8 cellular contexts compared by ENCODE assay signal in the genomic region with DNA sequence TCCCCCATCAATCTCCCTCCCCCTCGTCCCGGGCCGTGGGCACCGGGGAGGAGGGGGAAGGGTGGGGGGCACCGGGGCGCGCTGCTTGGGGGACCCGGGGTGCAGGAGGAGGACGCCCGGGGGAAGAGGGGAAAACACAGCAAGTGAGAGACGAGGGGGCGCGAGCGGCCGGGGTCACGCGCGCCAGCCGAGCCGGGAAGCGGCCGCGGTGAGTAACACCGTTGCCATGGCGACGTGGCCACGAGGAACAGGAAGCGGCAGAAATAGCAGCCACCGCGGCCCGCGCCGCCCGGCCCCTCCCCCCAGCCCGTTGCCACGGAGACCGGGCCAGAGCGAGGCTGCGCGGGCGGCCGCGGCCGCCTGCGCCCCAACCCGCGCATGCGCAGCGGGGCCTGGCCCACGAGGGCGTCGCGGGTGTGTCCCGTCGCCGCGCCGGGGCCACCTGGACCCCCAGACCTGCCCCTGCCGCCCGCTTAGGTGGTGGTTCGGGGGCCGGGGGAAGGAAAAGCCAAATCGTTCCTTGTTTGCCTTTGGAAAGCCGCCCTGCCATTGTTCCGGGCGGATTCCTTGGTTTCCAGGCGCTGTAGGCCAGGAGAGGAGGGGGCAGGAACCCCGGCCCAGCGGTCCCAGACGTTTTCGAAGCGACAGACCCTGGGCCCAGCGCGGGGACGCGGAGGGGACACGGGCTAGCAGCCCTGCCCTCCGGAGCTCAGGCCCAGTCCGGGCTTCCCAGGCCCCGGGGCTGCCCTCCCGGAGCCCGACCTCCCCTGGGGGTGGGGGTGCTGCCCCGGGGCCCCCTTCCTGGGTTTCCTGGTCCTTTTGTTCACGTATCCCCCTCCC.
A peak's percentile ranks its signal among the peaks of the same experiment; 100 is the strongest.
DNase-seq lines count a peak whose midpoint lies in the region; ATAC-seq and TF ChIP-seq lines count a peak whose summit lies in the region.

No MANE protein-coding gene starts in this region.

- TF ChIP-seq CTCF in AG09309 (IDR thresholded peaks at IDR 0.05; ENCODE audit: control insufficient read depth, insufficient read depth, low read depth, low read length, missing control alignments) (no peak), spleen (IDR thresholded peaks at IDR 0.05 in 8 of 11, conservative IDR thresholded peaks at IDR 0.05 in 3 of 11) (peak in 3 of 11 experiments; percentile 16 to 40 (median 27))

- peak; percentile 26 to 79 (median 48) for TF ChIP-seq POLR2A in spleen (IDR thresholded peaks at IDR 0.05)

- intact Hi-C loops in spleen (cut with DNase I; ENCODE audit: low total_unique reads): no loop called here

- H3K4me1 ChIP-seq in spleen: peaks cover 17 to 50% (median 33%) of the 10 kb centered on the region in 6 donors

- peak; percentile 74 for DNase-seq in AG09309 (ENCODE audit: low read depth)
- DNase-seq in NCI-H345 treated with DMSO at 0.1 percent for 48 hours (lab: John Stamatoyannopoulos, UW; ENCODE audit: unreplicated experiment): peak; percentile 84
- DNase-seq in activated CD4-positive, CD25-positive, alpha-beta regulatory T cell treated with anti-CD3 and anti-CD28 coated beads, Interleukin-2, amount 50 U/mL, for 16 hours (ENCODE audit: low read depth, low spot score): peak; percentile 97
- DNase-seq in central memory CD4-positive, alpha-beta T cell: peak; percentile 97
- peak; percentile 94 for DNase-seq in iris pigment epithelial cell (ENCODE audit: low read depth)
- peak; percentile 100 for DNase-seq in spleen

- peak; percentile 81 for ATAC-seq in GM19035 (IDR thresholded peaks at IDR 0.05; ENCODE audit: unreplicated experiment)
- ATAC-seq in HG03280 (IDR thresholded peaks at IDR 0.05; ENCODE audit: unreplicated experiment): peak; percentile 88

- H3K27me3 ChIP-seq in spleen (replicated peaks in 1 of 7): no peaks in the 10 kb centered on the region

- 1% methylated on average over 40 to 84 of the region's 84 CpGs for WGBS in spleen, 5 donors

- no peaks in the 10 kb centered on the region for H3K36me3 ChIP-seq in spleen

- peak overlapping the region; percentile 58 for H3K4me3 ChIP-seq in AG09309 (ENCODE audit: control insufficient read depth, low read depth, low read length)
- H3K4me3 ChIP-seq in spleen: peak overlapping the region; percentile 38 to 69 (median 52)

- H3K9me3 ChIP-seq in spleen: no peaks in the 10 kb centered on the region

- peak overlapping the region; percentile 95 to 100 (median 98) for H3K27ac ChIP-seq in spleen

Comparison
In these comparisons a context has a peak if more than half of its experiments do, and no peak if none do; other contexts are left out.
1. Peak in every context shown above with its lines: DNase-seq, ATAC-seq, H3K4me3 ChIP-seq and H3K27ac ChIP-seq.